2 cellular contexts compared by ENCODE assay signal in genomic region chr6:127881949-127882348, GRCh38. TPM values are rescaled to one million over a fixed set of nuclear protein-coding genes. Genes with fewer than 3 reads are reported as not detected.
"Had no signal": no experiment of that assay in that cellular context is flagged by ENCODE, and none has a peak within 500 bp of the region (broad histone marks: within the 10 kb centered on the region; RNA-seq: fewer than 3 reads in every experiment).

No MANE protein-coding gene starts in this region.

RNA-seq across cellular contexts. Expression of gene THEMIS, which starts 18.9 kb away (rescaled TPM):
- total RNA-seq: MCF 10A, RPMI7951 had no signal
